26 cellular contexts compared by ENCODE assay signal in the genomic region with DNA sequence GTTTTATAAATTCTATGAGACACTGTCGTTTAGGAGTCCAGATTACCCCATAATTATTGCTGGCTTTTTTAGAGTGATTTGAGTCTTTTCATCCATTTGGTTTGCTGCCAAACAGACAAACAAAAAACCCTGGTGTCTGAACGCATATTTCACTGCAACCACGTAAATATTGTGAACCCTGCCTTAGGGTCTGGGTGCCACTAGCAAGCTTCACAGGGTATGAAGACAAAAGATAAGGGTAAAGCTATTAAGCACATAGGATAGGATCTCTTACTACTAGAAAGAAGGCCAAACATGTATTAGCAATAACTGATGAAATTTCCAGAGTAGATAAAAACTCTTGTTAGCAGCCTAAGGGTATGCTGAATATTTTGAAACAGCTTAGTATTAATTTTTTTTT.
DNase-seq lines count a peak whose midpoint lies in the region; ATAC-seq and TF ChIP-seq lines count a peak whose summit lies in the region.
"Had no signal": no experiment of that assay in that cellular context is flagged by ENCODE, and none has a peak within 500 bp of the region (broad histone marks: within the 10 kb centered on the region; RNA-seq: fewer than 3 reads in every experiment).

No MANE protein-coding gene starts in this region.

- WGBS in lower leg skin, 2 donors: 38 to 59% methylated on average over 3 of the region's 3 CpGs

- H3K27me3 Mint-ChIP-seq in memory B cell: no peaks in the 10 kb centered on the region

- H3K4me3 ChIP-seq in lower leg skin (ENCODE audit: low read depth, poor library complexity, severe bottlenecking): no peak overlapping the region
- H3K4me3 ChIP-seq: A549, K562, SJSA1 had no signal

- intact Hi-C loops in lower leg skin (cut with DNase I; ENCODE audit: low total_unique reads): no loop called here

- H3K4me3 Mint-ChIP-seq in memory B cell: no peak overlapping the region
- H3K4me3 Mint-ChIP-seq: CD8-positive, alpha-beta T cell had no signal

- peaks cover 2% of the 10 kb centered on the region for H3K9me3 Mint-ChIP-seq in memory B cell
- H3K9me3 Mint-ChIP-seq: CD8-positive, alpha-beta T cell had no signal

- peak; percentile 51 for DNase-seq in NCI-H2227 (lab: John Stamatoyannopoulos, UW; ENCODE audit: unreplicated experiment)
- DNase-seq in NCI-H748 treated with DMSO at 0.1 percent for 48 hours (lab: John Stamatoyannopoulos, UW): peak; percentile 6
- no peak for DNase-seq in memory B cell (ENCODE audit: low spot score in 2 of 2)
- no peak for DNase-seq in NCI-H146 treated with DMSO at 0.1 percent for 48 hours (lab: John Stamatoyannopoulos, UW; ENCODE audit: unreplicated experiment)
- DNase-seq in NCI-H1105 (lab: John Stamatoyannopoulos, UW): no peak
- no peak for DNase-seq in pons (ENCODE audit: low spot score)
- no peak for DNase-seq in lower leg skin (ENCODE audit: low spot score in 2 of 2)
- DNase-seq: AML-193; CD8-positive, alpha-beta T cell; DMS 273 treated with DMSO at 0.1 percent for 48 hours; DMS79; GF-D8; Kasumi-1; MV-4-11; NCI-H1105 treated with DMSO at 0.1 percent for 48 hours; NCI-H146; NCI-H2029; NCI-H510A treated with DMSO at 0.1 percent for 48 hours; NCI-H82; NK-92 treated with Interleukin-12 subunit alpha and Interleukin-12 subunit beta, amount 100 ng/mL, for 24 hours; PC-3 had no signal

- H3K27ac Mint-ChIP-seq in memory B cell: peak overlapping the region; percentile 83
- H3K27ac Mint-ChIP-seq: CD8-positive, alpha-beta T cell had no signal

- peaks cover 55% of the 10 kb centered on the region for H3K36me3 Mint-ChIP-seq in memory B cell
- H3K36me3 Mint-ChIP-seq: CD8-positive, alpha-beta T cell had no signal

- peaks cover 20% of the 10 kb centered on the region for H3K4me1 Mint-ChIP-seq in memory B cell

- ATAC-seq in memory B cell (ENCODE audit: low read depth): no peak
- ATAC-seq: A549; CD8-positive, alpha-beta T cell; HepG2; K562; PC-3; Right ventricle myocardium inferior had no signal

- TF ChIP-seq CTCF in lower leg skin (IDR thresholded peaks at IDR 0.05): no peak

- no peak for TF ChIP-seq POLR2A in lower leg skin (IDR thresholded peaks at IDR 0.05)

Comparison
In these comparisons a context has a peak if more than half of its experiments do, and no peak if none do; other contexts are left out.
1. DNase-seq: peak in NCI-H2227 (single experiment) and NCI-H748 treated with DMSO at 0.1 percent for 48 hours (single experiment); none in memory B cell (0 of 2), NCI-H146 treated with DMSO at 0.1 percent for 48 hours (single experiment), NCI-H1105 (single experiment), pons (single experiment) and lower leg skin (0 of 2).